1 cellular context compared by ENCODE assay signal in the genomic region with DNA sequence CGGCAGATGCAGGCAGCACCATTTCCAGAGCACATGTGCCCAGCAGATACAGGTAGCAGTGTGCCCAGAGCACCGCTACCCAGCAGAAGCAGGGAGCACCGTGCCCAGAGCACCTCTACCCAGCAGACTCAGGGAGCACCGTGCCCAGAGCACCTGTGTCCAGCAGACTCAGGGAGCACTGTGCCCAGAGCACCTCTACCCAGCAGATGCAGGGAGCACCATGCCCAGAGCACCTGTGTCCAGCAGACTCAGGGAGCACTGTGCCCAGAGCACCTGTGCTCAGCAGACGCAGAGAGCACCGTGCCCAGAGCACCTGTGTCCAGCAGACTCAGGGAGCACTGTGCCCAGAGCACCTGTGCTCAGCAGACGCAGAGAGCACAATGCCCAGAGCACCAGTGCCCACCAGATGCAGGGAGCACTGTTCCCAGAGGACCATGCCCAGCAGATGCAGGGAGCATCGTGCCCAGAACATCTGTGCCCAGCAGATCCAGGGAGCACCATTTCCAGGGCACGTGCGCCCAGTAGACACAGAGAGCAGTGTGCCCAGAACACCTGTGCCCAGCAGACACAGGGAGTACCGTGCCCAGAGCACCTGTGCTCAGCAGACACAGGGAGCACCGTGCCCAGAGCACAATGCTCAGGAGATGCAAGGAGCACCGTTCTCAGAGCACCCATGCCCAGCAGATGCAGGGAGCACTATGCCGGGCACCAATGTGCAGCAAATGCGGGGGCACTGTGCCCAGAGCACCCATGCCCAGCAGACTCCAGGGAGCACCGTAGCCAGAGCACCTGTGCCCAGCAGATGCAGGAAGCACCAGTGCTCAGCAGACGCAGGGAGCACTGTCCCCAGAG.
A peak's percentile ranks its signal among the peaks of the same experiment; 100 is the strongest.
TF ChIP-seq lines count a peak whose summit lies in the region.

No MANE protein-coding gene starts in this region.

TF ChIP-seq in WTC11, 78 proteins besides CTCF, POLR2A, EP300 and RAD21 (continued from another document):
- TF ChIP-seq STAT6 (CRISPR knock-in tag; conservative IDR thresholded peaks at IDR 0.05; ENCODE audit: low read depth) = no peak
- peak; percentile 72 for TF ChIP-seq ZNF263 (CRISPR knock-in tag; IDR thresholded peaks at IDR 0.05; ENCODE audit: low read depth)
